In the genomic region with DNA sequence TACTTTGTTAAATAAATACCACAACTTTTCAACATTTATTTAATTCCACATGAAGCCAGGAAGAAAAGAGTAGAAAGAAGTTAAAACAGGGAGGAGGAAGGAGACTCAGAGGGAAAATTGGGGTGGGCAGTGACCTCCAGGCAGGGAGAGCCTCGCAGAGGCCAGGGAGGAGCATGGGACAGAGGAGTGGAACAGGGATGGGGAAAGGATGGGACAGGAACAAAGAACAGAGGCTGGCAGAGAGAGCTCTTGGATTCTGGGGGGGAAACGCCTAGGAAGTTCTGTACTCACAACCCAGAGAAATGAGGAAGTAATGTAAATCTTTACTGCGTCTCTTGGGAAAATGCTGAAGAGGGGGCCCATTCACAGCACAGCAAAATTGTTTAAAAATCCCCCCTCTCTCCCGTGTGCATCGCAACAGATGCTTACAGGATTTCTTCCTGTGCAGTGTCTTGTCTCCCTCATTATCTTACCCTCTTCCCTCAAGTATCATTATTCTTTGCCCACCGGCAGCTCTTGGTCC, we compare ENCODE assay signal across 13 cellular contexts.
DNase-seq lines count a peak whose midpoint lies in the region; ATAC-seq and TF ChIP-seq lines count a peak whose summit lies in the region.
"Had no signal": no experiment of that assay in that cellular context is flagged by ENCODE, and none has a peak within 500 bp of the region (broad histone marks: within the 10 kb centered on the region; RNA-seq: fewer than 3 reads in every experiment).

No MANE protein-coding gene starts in this region.

- H3K4me1 Mint-ChIP-seq in dendritic cell treated with granulocyte-macrophage colony-stimulating factor and Interleukin-4, amounts not matched to agents 40 ng/mL and 50 ng/mL, for 4 days (ENCODE audit: low read depth), result peaks cover 26% of the 10 kb centered on the region
- H3K4me1 Mint-ChIP-seq in activated T-helper 1 cell treated with anti-CD3 and anti-CD28 coated beads, Interleukin-12 subunit alpha, Interleukin-12 subunit beta, Interleukin-2, Interleukin-4 antibody, amounts not matched to agents 30 ng/mL and 10 ng/mL and 1 ng/mL, durations not matched to agents 14 hours and 24 hours and 36 hours (ENCODE audit: low read depth), result no peaks in the 10 kb centered on the region

- no peak for DNase-seq in GDM1 (lab: John Stamatoyannopoulos, UW)
- DNase-seq in activated T-helper 1 cell treated with anti-CD3 and anti-CD28 coated beads, Interleukin-12 subunit alpha, Interleukin-12 subunit beta, Interleukin-2, Interleukin-4 antibody, amounts not matched to agents 30 ng/mL and 10 ng/mL and 1 ng/mL, durations not matched to agents 14 hours and 24 hours and 36 hours (ENCODE audit: low spot score), result no peak
- no peak for DNase-seq in GM10266 (ENCODE audit: extremely low spot score)
- DNase-seq: cortex of kidney; glutamatergic neuron; NK-92 treated with Interleukin-12 subunit alpha and Interleukin-12 subunit beta, amount 100 ng/mL, for 24 hours; stimulated activated naive CD4-positive, alpha-beta T cell had no signal

- H3K9me3 ChIP-seq in BLaER1, result no peaks in the 10 kb centered on the region

- ATAC-seq in GM19463 (IDR thresholded peaks at IDR 0.05; ENCODE audit: unreplicated experiment) (peak; percentile 87), HG03342 (IDR thresholded peaks at IDR 0.05; ENCODE audit: unreplicated experiment) (peak; percentile 83), HG03139 (IDR thresholded peaks at IDR 0.05; ENCODE audit: unreplicated experiment) (no peak)

- no peak overlapping the region for H3K4me3 Mint-ChIP-seq in dendritic cell treated with granulocyte-macrophage colony-stimulating factor and Interleukin-4, amounts not matched to agents 40 ng/mL and 50 ng/mL, for 4 days
- no peak overlapping the region for H3K4me3 Mint-ChIP-seq in activated T-helper 1 cell treated with anti-CD3 and anti-CD28 coated beads, Interleukin-12 subunit alpha, Interleukin-12 subunit beta, Interleukin-2, Interleukin-4 antibody, amounts not matched to agents 30 ng/mL and 10 ng/mL and 1 ng/mL, durations not matched to agents 14 hours and 24 hours and 36 hours

- intact Hi-C loops in dendritic cell treated with granulocyte-macrophage colony-stimulating factor and Interleukin-4, amounts not matched to agents 40 ng/mL and 50 ng/mL, for 4 days (cut with micrococcal nuclease), result no loop called here
- intact Hi-C loops in activated T-helper 1 cell treated with anti-CD3 and anti-CD28 coated beads, Interleukin-12 subunit alpha, Interleukin-12 subunit beta, Interleukin-2, Interleukin-4 antibody, amounts not matched to agents 30 ng/mL and 10 ng/mL and 1 ng/mL, durations not matched to agents 14 hours and 24 hours and 36 hours (cut with micrococcal nuclease), result no loop called here

- no peaks in the 10 kb centered on the region for H3K27me3 ChIP-seq in BLaER1

- no peak overlapping the region for H3K4me3 ChIP-seq in BLaER1
- H3K4me3 ChIP-seq: skin epidermis had no signal

- peak overlapping the region; percentile 57 for H3K4me2 ChIP-seq in BLaER1

- peaks cover 11% of the 10 kb centered on the region for H3K4me1 ChIP-seq in BLaER1

- H3K36me3 ChIP-seq in BLaER1, result no peaks in the 10 kb centered on the region

- H3K9me3 Mint-ChIP-seq in dendritic cell treated with granulocyte-macrophage colony-stimulating factor and Interleukin-4, amounts not matched to agents 40 ng/mL and 50 ng/mL, for 4 days, result no peaks in the 10 kb centered on the region
- no peaks in the 10 kb centered on the region for H3K9me3 Mint-ChIP-seq in activated T-helper 1 cell treated with anti-CD3 and anti-CD28 coated beads, Interleukin-12 subunit alpha, Interleukin-12 subunit beta, Interleukin-2, Interleukin-4 antibody, amounts not matched to agents 30 ng/mL and 10 ng/mL and 1 ng/mL, durations not matched to agents 14 hours and 24 hours and 36 hours

- H3K36me3 Mint-ChIP-seq in dendritic cell treated with granulocyte-macrophage colony-stimulating factor and Interleukin-4, amounts not matched to agents 40 ng/mL and 50 ng/mL, for 4 days (ENCODE audit: low read depth), result peaks cover 50% of the 10 kb centered on the region
- no peaks in the 10 kb centered on the region for H3K36me3 Mint-ChIP-seq in activated T-helper 1 cell treated with anti-CD3 and anti-CD28 coated beads, Interleukin-12 subunit alpha, Interleukin-12 subunit beta, Interleukin-2, Interleukin-4 antibody, amounts not matched to agents 30 ng/mL and 10 ng/mL and 1 ng/mL, durations not matched to agents 14 hours and 24 hours and 36 hours (ENCODE audit: low read depth)

- no peak overlapping the region for H3K9ac ChIP-seq in BLaER1

- peak overlapping the region; percentile 52 for H3K27ac Mint-ChIP-seq in dendritic cell treated with granulocyte-macrophage colony-stimulating factor and Interleukin-4, amounts not matched to agents 40 ng/mL and 50 ng/mL, for 4 days
- no peak overlapping the region for H3K27ac Mint-ChIP-seq in activated T-helper 1 cell treated with anti-CD3 and anti-CD28 coated beads, Interleukin-12 subunit alpha, Interleukin-12 subunit beta, Interleukin-2, Interleukin-4 antibody, amounts not matched to agents 30 ng/mL and 10 ng/mL and 1 ng/mL, durations not matched to agents 14 hours and 24 hours and 36 hours

- H4K20me1 ChIP-seq in BLaER1, result no peaks in the 10 kb centered on the region

- no peak for TF ChIP-seq CTCF in GM10266 (IDR thresholded peaks at IDR 0.05; ENCODE audit: control insufficient read depth, insufficient read depth, low read depth, missing control alignments)

- no peak overlapping the region for H3K27ac ChIP-seq in BLaER1

- H3K27me3 Mint-ChIP-seq in dendritic cell treated with granulocyte-macrophage colony-stimulating factor and Interleukin-4, amounts not matched to agents 40 ng/mL and 50 ng/mL, for 4 days, result no peaks in the 10 kb centered on the region
- H3K27me3 Mint-ChIP-seq in activated T-helper 1 cell treated with anti-CD3 and anti-CD28 coated beads, Interleukin-12 subunit alpha, Interleukin-12 subunit beta, Interleukin-2, Interleukin-4 antibody, amounts not matched to agents 30 ng/mL and 10 ng/mL and 1 ng/mL, durations not matched to agents 14 hours and 24 hours and 36 hours (ENCODE audit: insufficient read depth), result peaks cover 3% of the 10 kb centered on the region
